Comparison of ENCODE assay signal across 14 cellular contexts in genomic region chr6:144315226-144315980, GRCh38. TPM values are rescaled to one million over a fixed set of nuclear protein-coding genes. Genes with fewer than 3 reads are reported as not detected.
DNase-seq lines count a peak whose midpoint lies in the region; ATAC-seq and TF ChIP-seq lines count a peak whose summit lies in the region.
"Had no signal": no experiment of that assay in that cellular context is flagged by ENCODE, and none has a peak within 500 bp of the region (broad histone marks: within the 10 kb centered on the region; RNA-seq: fewer than 3 reads in every experiment).

No MANE protein-coding gene starts in this region.

- POLR2A ChIA-PET in OCI-LY7 (lab: Charles Lee): interaction anchor here (0.5 to 0.6 kb wide), 2 partner anchors 169 to 222 kb away, joined by 3 read pairs; no protein-coding TSS in a partner anchor

- no peak for DNase-seq in Calu3
- DNase-seq in left lung: no peak
- no peak for DNase-seq in gastrocnemius medialis
- DNase-seq in NCI-H1436 (lab: John Stamatoyannopoulos, UW): no peak
- no peak for DNase-seq in OCI-LY7 (ENCODE audit: low spot score)
- no peak for DNase-seq in activated CD4-positive, alpha-beta T cell treated with anti-CD3 and anti-CD28 coated beads, Interleukin-2, amount 50 U/mL, for 1 hour
- DNase-seq: activated T-cell treated with anti-CD3 and anti-CD28 coated beads, Interleukin-2, amount 50 U/mL, for 48 hours; EL; GOT3; NCI-H187 treated with DMSO at 0.1 percent for 48 hours; occipital lobe had no signal

- H3K36me3 Mint-ChIP-seq in Calu3 (ENCODE audit: insufficient read depth, unreplicated experiment): peaks cover 4% of the 10 kb centered on the region
- H3K36me3 Mint-ChIP-seq in brain: no peaks in the 10 kb centered on the region

- TF ChIP-seq POLR2A in gastrocnemius medialis (IDR thresholded peaks at IDR 0.05): no peak

- H2AFZ ChIP-seq in OCI-LY7 (ENCODE audit: low read length): no peak overlapping the region

- no peaks in the 10 kb centered on the region for H3K9me3 ChIP-seq in left lung
- no peaks in the 10 kb centered on the region for H3K9me3 ChIP-seq in gastrocnemius medialis
- H3K9me3 ChIP-seq in OCI-LY7 (ENCODE audit: low read length): no peaks in the 10 kb centered on the region

- TF ChIP-seq CTCF in Calu3 (IDR thresholded peaks at IDR 0.05; ENCODE audit: unreplicated experiment) (no peak), brain (conservative IDR thresholded peaks at IDR 0.05) (no peak), left lung (IDR thresholded peaks at IDR 0.05) (no peak), gastrocnemius medialis (IDR thresholded peaks at IDR 0.05 in 4 of 5, conservative IDR thresholded peaks at IDR 0.05 in 1 of 5) (no peak), OCI-LY7 (conservative IDR thresholded peaks at IDR 0.05; ENCODE audit: low read length) (no peak)

- H3K27ac ChIP-seq in left lung (peak overlapping the region; percentile 27 to 51), gastrocnemius medialis (peak overlapping the region; percentile 7 to 66 (median 60)), OCI-LY7 (ENCODE audit: low read depth, low read length, poor library complexity, severe bottlenecking) (no peak overlapping the region)
- H3K27ac ChIP-seq: SK-N-MC had no signal

- H3K9me2 ChIP-seq in OCI-LY7 (ENCODE audit: insufficient read depth, low read length): no peaks in the 10 kb centered on the region

- H3K79me2 ChIP-seq in OCI-LY7 (ENCODE audit: insufficient read depth, low read depth, low read length): no peaks in the 10 kb centered on the region

- H4K20me1 ChIP-seq in OCI-LY7 (ENCODE audit: insufficient read depth, low read length): no peaks in the 10 kb centered on the region

- H3K4me3 ChIP-seq in left lung (no peak overlapping the region), gastrocnemius medialis (no peak overlapping the region), OCI-LY7 (ENCODE audit: low read depth, low read length, poor library complexity, severe bottlenecking) (no peak overlapping the region)
- H3K4me3 ChIP-seq: SK-N-MC had no signal

- peak overlapping the region; percentile 28 for H3K4me3 Mint-ChIP-seq in Calu3 (ENCODE audit: low read depth, unreplicated experiment)
- no peak overlapping the region for H3K4me3 Mint-ChIP-seq in brain

- no TSS peak for BruUV-seq in Calu3 (replicated peaks; lab: Mats Ljungman, UMichigan)
- no TSS peak for BruUV-seq in OCI-LY7 (replicated peaks; lab: Mats Ljungman, UMichigan)

- CTCF ChIA-PET in Calu3 (lab: Charles Lee): interaction anchor here (0.7 to 0.8 kb wide), 2 partner anchors 9 to 98 kb away, joined by 3 read pairs; no protein-coding TSS in a partner anchor
- CTCF ChIA-PET in OCI-LY7 (lab: Charles Lee; ENCODE audit: unreplicated experiment): no interaction called here

- H3K9me3 Mint-ChIP-seq in Calu3 (ENCODE audit: low read depth, unreplicated experiment) (no peaks in the 10 kb centered on the region), brain (no peaks in the 10 kb centered on the region)

- intact Hi-C loops in Calu3 (cut with micrococcal nuclease; ENCODE audit: unreplicated experiment): no loop called here
- intact Hi-C loops in left lung (cut with DNase I): no loop called here
- intact Hi-C loops in gastrocnemius medialis (cut with DNase I; ENCODE audit: low total_unique reads): no loop called here
- intact Hi-C loops in OCI-LY7 (cut with micrococcal nuclease; ENCODE audit: unreplicated experiment): no loop called here

- H3K36me3 ChIP-seq in left lung (peaks cover 0 to under 1% of the 10 kb centered on the region in 2 donors), gastrocnemius medialis (no peaks in the 10 kb centered on the region), OCI-LY7 (ENCODE audit: insufficient read depth, low read length) (no peaks in the 10 kb centered on the region)

- H3K4me1 Mint-ChIP-seq in Calu3 (ENCODE audit: low read depth, unreplicated experiment) (peaks cover 37% of the 10 kb centered on the region), brain (peaks cover 48% of the 10 kb centered on the region)

- H3K4me1 ChIP-seq in left lung (peaks cover 21 to 79% of the 10 kb centered on the region in 2 donors), gastrocnemius medialis (peaks cover 35 to 42% of the 10 kb centered on the region in 2 donors), OCI-LY7 (ENCODE audit: insufficient read depth, low read length, poor library complexity, severe bottlenecking) (no peaks in the 10 kb centered on the region)

- H3K27me3 Mint-ChIP-seq in Calu3 (ENCODE audit: unreplicated experiment): no peaks in the 10 kb centered on the region
- H3K27me3 Mint-ChIP-seq in brain: no peaks in the 10 kb centered on the region

- in situ Hi-C loops in gastrocnemius medialis (cut with MboI; ENCODE audit: low sequenced_read_pairs in 4 of 4): no loop called here

- no peak overlapping the region for H3K4me2 ChIP-seq in OCI-LY7 (ENCODE audit: low read length)

- peak overlapping the region; percentile 88 for H3K27ac Mint-ChIP-seq in Calu3 (ENCODE audit: unreplicated experiment)
- H3K27ac Mint-ChIP-seq in brain: peak overlapping the region in 3 of 5 experiments; percentile 9 to 55 (median 47)

- no peaks in the 10 kb centered on the region for H3K27me3 ChIP-seq in left lung
- no peaks in the 10 kb centered on the region for H3K27me3 ChIP-seq in gastrocnemius medialis

- ATAC-seq in left lung: no peak
- peak in 1 of 2 donors; percentile 35 for ATAC-seq in gastrocnemius medialis
- no peak for ATAC-seq in GM21619 (IDR thresholded peaks at IDR 0.05; ENCODE audit: unreplicated experiment)

RNA-seq across cellular contexts. Expression of gene UTRN, which starts 30.3 kb away (rescaled TPM):
- 89.4 and 109 TPM in 2 replicates for total RNA-seq in Calu3 (2022)
- 4.1 TPM for polyA plus RNA-seq in brain (ENCODE audit: insufficient read depth, low read depth, low replicate concordance)
- total RNA-seq in left lung: 100 to 1,000 TPM; 238 to 253 TPM
- 10 to 100 TPM; 24.1 to 66.3 (median 40.1) TPM for total RNA-seq in gastrocnemius medialis
- 16.1 and 17.5 TPM in 2 replicates for total RNA-seq in OCI-LY7 (2014; rRNA removed; shearing (Covaris generic))
- 18.1 and 24.8 TPM in 2 replicates for total RNA-seq in OCI-LY7 (2022)
